1 cellular context compared by ENCODE assay signal in genomic region chr22:48918585-48919186, GRCh38.
TF ChIP-seq lines count a peak whose summit lies in the region.

No MANE protein-coding gene starts in this region.

TF ChIP-seq in HepG2, 621 proteins besides CTCF, POLR2A, EP300 and RAD21 (continued from another document):
- TF ChIP-seq, protein P1, sequence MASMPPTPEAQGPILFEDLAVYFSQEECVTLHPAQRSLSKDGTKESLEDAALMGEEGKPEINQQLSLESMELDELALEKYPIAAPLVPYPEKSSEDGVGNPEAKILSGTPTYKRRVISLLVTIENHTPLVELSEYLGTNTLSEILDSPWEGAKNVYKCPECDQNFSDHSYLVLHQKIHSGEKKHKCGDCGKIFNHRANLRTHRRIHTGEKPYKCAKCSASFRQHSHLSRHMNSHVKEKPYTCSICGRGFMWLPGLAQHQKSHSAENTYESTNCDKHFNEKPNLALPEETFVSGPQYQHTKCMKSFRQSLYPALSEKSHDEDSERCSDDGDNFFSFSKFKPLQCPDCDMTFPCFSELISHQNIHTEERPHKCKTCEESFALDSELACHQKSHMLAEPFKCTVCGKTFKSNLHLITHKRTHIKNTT (CRISPR knock-in tag; IDR thresholded peaks at IDR 0.05) = no peak
- TF ChIP-seq ZNF878 (CRISPR knock-in tag; IDR thresholded peaks at IDR 0.05) = peak; percentile 82; the same call in 1 of the 2 replicates
- TF ChIP-seq SOX13 (IDR thresholded peaks at IDR 0.05) = peak; percentile 56; the same call in 1 of the 2 replicates
- peak in 1 of 2 experiments; percentile 87; a peak in 2 of 4 replicates for TF ChIP-seq SOX13 (CRISPR knock-in tag; conservative IDR thresholded peaks at IDR 0.05 in 1 of 2, IDR thresholded peaks at IDR 0.05 in 1 of 2)
- peak; percentile 28; the same call in 1 of the 2 replicates for TF ChIP-seq ZNF703 (CRISPR knock-in tag; IDR thresholded peaks at IDR 0.05; ENCODE audit: borderline replicate concordance)
- peak; percentile 84 for TF ChIP-seq SALL1 (CRISPR knock-in tag; IDR thresholded peaks at IDR 0.05)
- peak; percentile 46; the same call in 1 of the 2 replicates for TF ChIP-seq ZNF501 (CRISPR knock-in tag; IDR thresholded peaks at IDR 0.05)
- peak; percentile 58; the same call in 1 of the 2 replicates for TF ChIP-seq ZNF792 (CRISPR knock-in tag; IDR thresholded peaks at IDR 0.05)
- TF ChIP-seq MTA1 (CRISPR knock-in tag; IDR thresholded peaks at IDR 0.05; ENCODE audit: borderline replicate concordance) = peak; percentile 44; the same call in 1 of the 2 replicates
- 0 out of 2 replicates have a peak, but pooled peaks have one; percentile 59 for TF ChIP-seq ZFP1 (CRISPR knock-in tag; IDR thresholded peaks at IDR 0.05)
- TF ChIP-seq TP53 (CRISPR knock-in tag; conservative IDR thresholded peaks at IDR 0.05) = no peak
- TF ChIP-seq, protein P2, sequence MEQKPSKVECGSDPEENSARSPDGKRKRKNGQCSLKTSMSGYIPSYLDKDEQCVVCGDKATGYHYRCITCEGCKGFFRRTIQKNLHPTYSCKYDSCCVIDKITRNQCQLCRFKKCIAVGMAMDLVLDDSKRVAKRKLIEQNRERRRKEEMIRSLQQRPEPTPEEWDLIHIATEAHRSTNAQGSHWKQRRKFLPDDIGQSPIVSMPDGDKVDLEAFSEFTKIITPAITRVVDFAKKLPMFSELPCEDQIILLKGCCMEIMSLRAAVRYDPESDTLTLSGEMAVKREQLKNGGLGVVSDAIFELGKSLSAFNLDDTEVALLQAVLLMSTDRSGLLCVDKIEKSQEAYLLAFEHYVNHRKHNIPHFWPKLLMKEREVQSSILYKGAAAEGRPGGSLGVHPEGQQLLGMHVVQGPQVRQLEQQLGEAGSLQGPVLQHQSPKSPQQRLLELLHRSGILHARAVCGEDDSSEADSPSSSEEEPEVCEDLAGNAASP (CRISPR knock-in tag; IDR thresholded peaks at IDR 0.05; ENCODE audit: borderline replicate concordance) = peak; percentile 53; the same call in 1 of the 2 replicates
- peak; percentile 55; the same call in 1 of the 2 replicates for TF ChIP-seq POGK (CRISPR knock-in tag; conservative IDR thresholded peaks at IDR 0.05)
- TF ChIP-seq, protein P3, sequence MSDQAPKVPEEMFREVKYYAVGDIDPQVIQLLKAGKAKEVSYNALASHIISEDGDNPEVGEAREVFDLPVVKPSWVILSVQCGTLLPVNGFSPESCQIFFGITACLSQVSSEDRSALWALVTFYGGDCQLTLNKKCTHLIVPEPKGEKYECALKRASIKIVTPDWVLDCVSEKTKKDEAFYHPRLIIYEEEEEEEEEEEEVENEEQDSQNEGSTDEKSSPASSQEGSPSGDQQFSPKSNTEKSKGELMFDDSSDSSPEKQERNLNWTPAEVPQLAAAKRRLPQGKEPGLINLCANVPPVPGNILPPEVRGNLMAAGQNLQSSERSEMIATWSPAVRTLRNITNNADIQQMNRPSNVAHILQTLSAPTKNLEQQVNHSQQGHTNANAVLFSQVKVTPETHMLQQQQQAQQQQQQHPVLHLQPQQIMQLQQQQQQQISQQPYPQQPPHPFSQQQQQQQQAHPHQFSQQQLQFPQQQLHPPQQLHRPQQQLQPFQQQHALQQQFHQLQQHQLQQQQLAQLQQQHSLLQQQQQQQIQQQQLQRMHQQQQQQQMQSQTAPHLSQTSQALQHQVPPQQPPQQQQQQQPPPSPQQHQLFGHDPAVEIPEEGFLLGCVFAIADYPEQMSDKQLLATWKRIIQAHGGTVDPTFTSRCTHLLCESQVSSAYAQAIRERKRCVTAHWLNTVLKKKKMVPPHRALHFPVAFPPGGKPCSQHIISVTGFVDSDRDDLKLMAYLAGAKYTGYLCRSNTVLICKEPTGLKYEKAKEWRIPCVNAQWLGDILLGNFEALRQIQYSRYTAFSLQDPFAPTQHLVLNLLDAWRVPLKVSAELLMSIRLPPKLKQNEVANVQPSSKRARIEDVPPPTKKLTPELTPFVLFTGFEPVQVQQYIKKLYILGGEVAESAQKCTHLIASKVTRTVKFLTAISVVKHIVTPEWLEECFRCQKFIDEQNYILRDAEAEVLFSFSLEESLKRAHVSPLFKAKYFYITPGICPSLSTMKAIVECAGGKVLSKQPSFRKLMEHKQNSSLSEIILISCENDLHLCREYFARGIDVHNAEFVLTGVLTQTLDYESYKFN (CRISPR knock-in tag; conservative IDR thresholded peaks at IDR 0.05) = peak; percentile 97
- TF ChIP-seq MTA3 (CRISPR knock-in tag; IDR thresholded peaks at IDR 0.05) = no peak
- no peak for TF ChIP-seq RORA (CRISPR knock-in tag; IDR thresholded peaks at IDR 0.05)
- TF ChIP-seq RXRB (CRISPR knock-in tag; IDR thresholded peaks at IDR 0.05; ENCODE audit: borderline replicate concordance) = peak; percentile 66
- peak; percentile 55; the same call in 1 of the 2 replicates for TF ChIP-seq THAP11 (CRISPR knock-in tag; IDR thresholded peaks at IDR 0.05)
